Comparison of ENCODE assay signal across 8 cellular contexts in the genomic region with DNA sequence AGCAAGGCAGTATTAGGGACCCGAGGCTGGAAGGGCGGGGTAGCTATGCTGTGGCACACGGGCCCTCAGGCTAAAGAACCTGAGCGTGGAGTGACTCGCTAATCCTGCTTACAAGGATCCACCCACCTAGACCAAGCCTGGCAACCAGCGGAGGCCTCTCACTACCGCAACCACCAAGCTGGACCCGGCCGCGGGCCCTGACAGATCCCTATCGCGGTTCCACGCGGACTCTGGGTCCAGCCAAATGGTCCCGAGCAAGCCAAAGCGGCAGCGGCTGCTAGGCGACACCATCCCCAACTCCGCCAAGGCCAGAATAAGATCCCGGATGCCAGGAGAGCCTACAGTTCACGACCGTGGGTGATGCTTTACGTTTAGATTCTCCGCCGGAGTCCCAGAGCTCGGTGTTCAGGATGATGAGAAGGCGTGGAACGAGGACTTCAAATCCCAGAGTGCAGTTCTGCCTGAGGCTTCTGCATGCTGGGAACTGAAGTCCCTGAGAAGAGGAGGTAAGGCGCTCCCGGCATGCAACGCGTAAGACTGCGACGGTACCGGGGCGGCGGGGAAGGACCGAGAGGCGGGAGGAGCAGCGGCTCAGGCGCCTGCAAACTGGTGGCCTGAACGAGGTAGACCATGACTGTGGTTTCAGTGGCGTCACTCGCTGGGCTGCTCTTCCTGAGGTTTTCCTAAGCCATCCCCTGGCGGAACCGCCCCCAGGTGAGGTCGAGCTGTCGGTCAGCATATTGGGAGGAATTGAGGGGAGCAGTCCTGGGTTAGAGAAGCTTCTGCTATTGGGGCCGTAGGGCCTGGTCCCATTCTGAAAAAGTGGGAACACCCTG.
DNase-seq lines count a peak whose midpoint lies in the region; ATAC-seq and FAIRE-seq lines count a peak whose summit lies in the region.

A gene with protein sequence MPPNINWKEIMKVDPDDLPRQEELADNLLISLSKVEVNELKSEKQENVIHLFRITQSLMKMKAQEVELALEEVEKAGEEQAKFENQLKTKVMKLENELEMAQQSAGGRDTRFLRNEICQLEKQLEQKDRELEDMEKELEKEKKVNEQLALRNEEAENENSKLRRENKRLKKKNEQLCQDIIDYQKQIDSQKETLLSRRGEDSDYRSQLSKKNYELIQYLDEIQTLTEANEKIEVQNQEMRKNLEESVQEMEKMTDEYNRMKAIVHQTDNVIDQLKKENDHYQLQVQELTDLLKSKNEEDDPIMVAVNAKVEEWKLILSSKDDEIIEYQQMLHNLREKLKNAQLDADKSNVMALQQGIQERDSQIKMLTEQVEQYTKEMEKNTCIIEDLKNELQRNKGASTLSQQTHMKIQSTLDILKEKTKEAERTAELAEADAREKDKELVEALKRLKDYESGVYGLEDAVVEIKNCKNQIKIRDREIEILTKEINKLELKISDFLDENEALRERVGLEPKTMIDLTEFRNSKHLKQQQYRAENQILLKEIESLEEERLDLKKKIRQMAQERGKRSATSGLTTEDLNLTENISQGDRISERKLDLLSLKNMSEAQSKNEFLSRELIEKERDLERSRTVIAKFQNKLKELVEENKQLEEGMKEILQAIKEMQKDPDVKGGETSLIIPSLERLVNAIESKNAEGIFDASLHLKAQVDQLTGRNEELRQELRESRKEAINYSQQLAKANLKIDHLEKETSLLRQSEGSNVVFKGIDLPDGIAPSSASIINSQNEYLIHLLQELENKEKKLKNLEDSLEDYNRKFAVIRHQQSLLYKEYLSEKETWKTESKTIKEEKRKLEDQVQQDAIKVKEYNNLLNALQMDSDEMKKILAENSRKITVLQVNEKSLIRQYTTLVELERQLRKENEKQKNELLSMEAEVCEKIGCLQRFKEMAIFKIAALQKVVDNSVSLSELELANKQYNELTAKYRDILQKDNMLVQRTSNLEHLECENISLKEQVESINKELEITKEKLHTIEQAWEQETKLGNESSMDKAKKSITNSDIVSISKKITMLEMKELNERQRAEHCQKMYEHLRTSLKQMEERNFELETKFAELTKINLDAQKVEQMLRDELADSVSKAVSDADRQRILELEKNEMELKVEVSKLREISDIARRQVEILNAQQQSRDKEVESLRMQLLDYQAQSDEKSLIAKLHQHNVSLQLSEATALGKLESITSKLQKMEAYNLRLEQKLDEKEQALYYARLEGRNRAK (N-terminal part only) (minus strand): TSS at position 315 of the 836 bp plus-strand sequence. CDS start 781 bp downstream, outside the sequence.
TSS of gene TMTC3 (plus strand) at position 534 of the 836 bp plus-strand sequence. CDS start 6,009 bp downstream, outside the sequence.

- FAIRE-seq in islet of Langerhans (lab: Jason Lieb, UNC): peak; percentile 97

- DNase-seq in AG20443 (ENCODE audit: low spot score): peak; percentile 95
- DNase-seq in NCI-H446 (lab: John Stamatoyannopoulos, UW): peak; percentile 98
- peak; percentile 95 to 99 for DNase-seq in cerebellar nuclear complex (lab: John Stamatoyannopoulos, UW)
- DNase-seq in stimulated activated CD4-positive, alpha-beta T cell treated with anti-CD3 and anti-CD28 coated beads, Interleukin-12 subunit alpha, Interleukin-12 subunit beta, amount 100 ng/mL, for 24 hours (ENCODE audit: low read depth in 2 of 2): peak; percentile 81 to 84

- ATAC-seq in GM19043 (IDR thresholded peaks at IDR 0.05; ENCODE audit: low read depth, unreplicated experiment) (peak; percentile 91), HG03354 (IDR thresholded peaks at IDR 0.05; ENCODE audit: poor library complexity, severe bottlenecking, unreplicated experiment) (peak; percentile 94)
- ATAC-seq in activated CD4-positive, CD25-positive, alpha-beta regulatory T cell treated with anti-CD3 and anti-CD28 coated beads, Interleukin-2, amount 50 U/mL, for 24 hours: peak; percentile 96 to 97

Comparison
In these comparisons a context has a peak if more than half of its experiments do, and no peak if none do; other contexts are left out.
1. Peak in every context shown above with its lines: DNase-seq and ATAC-seq.